24 cellular contexts compared by ENCODE assay signal in genomic region chr17:66582373-66583111, GRCh38.
A peak's percentile ranks its signal among the peaks of the same experiment; 100 is the strongest.
DNase-seq lines count a peak whose midpoint lies in the region; ATAC-seq and TF ChIP-seq lines count a peak whose summit lies in the region.
"Had no signal": no experiment of that assay in that cellular context is flagged by ENCODE, and none has a peak within 500 bp of the region (broad histone marks: within the 10 kb centered on the region; RNA-seq: fewer than 3 reads in every experiment).

No MANE protein-coding gene starts in this region.

- DNase-seq in CD4-positive, alpha-beta T cell = no peak
- no peak for DNase-seq in choroid plexus epithelial cell (ENCODE audit: low read depth)
- no peak for DNase-seq in adrenal gland
- DNase-seq: activated B cell treated with CpG ODN at 0.5 μM for 24 hours; activated CD4-positive, alpha-beta T cell treated with anti-CD3 and anti-CD28 coated beads, Interleukin-2, amount 50 U/mL, for 4 hours; activated CD8-positive, alpha-beta memory T cell treated with anti-CD3 and anti-CD28 coated beads, Interleukin-2, amount 50 U/mL, for 48 hours; activated effector memory CD4-positive, alpha-beta T cell treated with anti-CD3 and anti-CD28 coated beads, Interleukin-2, amount 50 U/mL, for 16 hours; activated naive CD8-positive, alpha-beta T cell treated with anti-CD3 and anti-CD28 coated beads, Interleukin-2, amount 50 U/mL, for 24 hours; DMS79 treated with DMSO at 0.1 percent for 48 hours; effector CD8-positive, alpha-beta T cell; foreskin keratinocyte; KBM-7; MG63; NCI-H1417 treated with DMSO at 0.1 percent for 48 hours; NCI-H446; nephron progenitor cell; trophoblast cell had no signal

- POLR2A ChIA-PET in CD4-positive, alpha-beta T cell (lab: Charles Lee) = no interaction called here
- POLR2A ChIA-PET in HEK293 (lab: Yijun Ruan, JAX) = no interaction called here

- no peaks in the 10 kb centered on the region for H3K9me3 ChIP-seq in CD4-positive, alpha-beta T cell (ENCODE audit: control insufficient read depth, low read length)
- H3K9me3 ChIP-seq in HEK293 (ENCODE audit: control insufficient read depth, insufficient read depth, low read depth, low read length) (no peaks in the 10 kb centered on the region; the same call in 1 of the 2 replicates), adrenal gland (replicated peaks in 1 of 3) (no peaks in the 10 kb centered on the region)
- H3K9me3 ChIP-seq: MG63 had no signal

- TF ChIP-seq CTCF in CD4-positive, alpha-beta T cell (IDR thresholded peaks at IDR 0.05) = no peak
- TF ChIP-seq CTCF in HEK293 (tag by site-specific recombination; IDR thresholded peaks at IDR 0.05) (no peak), choroid plexus epithelial cell (conservative IDR thresholded peaks at IDR 0.05; ENCODE audit: low read depth, low read length) (peak; percentile 21), nephron (IDR thresholded peaks at IDR 0.05; ENCODE audit: unreplicated experiment in 3 of 3) (no peak), adrenal gland (IDR thresholded peaks at IDR 0.05) (no peak)

- H3K27me3 ChIP-seq in CD4-positive, alpha-beta T cell (ENCODE audit: control insufficient read depth, insufficient read depth, low read length) = no peaks in the 10 kb centered on the region
- H3K27me3 ChIP-seq in adrenal gland = no peaks in the 10 kb centered on the region
- H3K27me3 ChIP-seq: foreskin keratinocyte, MG63 had no signal

- H3K4me3 ChIP-seq in HEK293 (ENCODE audit: low read depth, low read length) (no peak overlapping the region), choroid plexus epithelial cell (ENCODE audit: low read depth, low read length) (no peak overlapping the region), adrenal gland (no peak overlapping the region)
- H3K4me3 ChIP-seq: MG63 had no signal

- peak overlapping the region; percentile 10 for H3K27ac Mint-ChIP-seq in CD4-positive, alpha-beta T cell
- H3K27ac Mint-ChIP-seq in nephron = peak overlapping the region; percentile 78 to 95 (median 90)
- H3K27ac Mint-ChIP-seq: activated B cell treated with CpG ODN at 0.5 μM for 24 hours; activated naive CD8-positive, alpha-beta T cell treated with anti-CD3 and anti-CD28 coated beads, Interleukin-2, amount 50 U/mL, for 24 hours; nephron progenitor cell had no signal

- intact Hi-C loops in CD4-positive, alpha-beta T cell (cut with DNase I, micrococcal nuclease) = no loop called here
- intact Hi-C loops in adrenal gland (cut with DNase I) = no loop called here

- WGBS in adrenal gland, 4 donors = 96 to 98% (median 97%) methylated on average over 4 to 5 of the region's 5 CpGs

- no peaks in the 10 kb centered on the region for H3K27me3 Mint-ChIP-seq in CD4-positive, alpha-beta T cell
- H3K27me3 Mint-ChIP-seq in nephron (ENCODE audit: low read depth) = peaks cover 4% of the 10 kb centered on the region
- H3K27me3 Mint-ChIP-seq: activated B cell treated with CpG ODN at 0.5 μM for 24 hours; activated naive CD8-positive, alpha-beta T cell treated with anti-CD3 and anti-CD28 coated beads, Interleukin-2, amount 50 U/mL, for 24 hours had no signal

- H3K36me3 Mint-ChIP-seq in CD4-positive, alpha-beta T cell (ENCODE audit: low read depth) = peaks cover 45% of the 10 kb centered on the region
- peaks cover 4% of the 10 kb centered on the region for H3K36me3 Mint-ChIP-seq in nephron (ENCODE audit: low read depth)

- H3K36me3 ChIP-seq in HEK293 (ENCODE audit: control insufficient read depth in 2 of 2, insufficient read depth in 1 of 2, low read length in 2 of 2) (no peaks in the 10 kb centered on the region), adrenal gland (replicated peaks in 1 of 2) (no peaks in the 10 kb centered on the region)
- H3K36me3 ChIP-seq: MG63 had no signal

- no peak for ATAC-seq in CD4-positive, alpha-beta T cell (ENCODE audit: poor library complexity)
- ATAC-seq in GM18907 (IDR thresholded peaks at IDR 0.05; ENCODE audit: unreplicated experiment) (no peak), GM21390 (IDR thresholded peaks at IDR 0.05; ENCODE audit: unreplicated experiment) (no peak), GM21825 (IDR thresholded peaks at IDR 0.05; ENCODE audit: unreplicated experiment) (no peak)
- ATAC-seq: activated naive CD8-positive, alpha-beta T cell treated with anti-CD3 and anti-CD28 coated beads, Interleukin-2, amount 50 U/mL, for 24 hours; esophagus mucosa; foreskin keratinocyte; left lobe of liver had no signal

- H3K9me3 Mint-ChIP-seq in CD4-positive, alpha-beta T cell = no peaks in the 10 kb centered on the region
- H3K9me3 Mint-ChIP-seq in nephron = peaks cover 3% of the 10 kb centered on the region
- H3K9me3 Mint-ChIP-seq: activated naive CD8-positive, alpha-beta T cell treated with anti-CD3 and anti-CD28 coated beads, Interleukin-2, amount 50 U/mL, for 24 hours had no signal

- H3K4me1 Mint-ChIP-seq in CD4-positive, alpha-beta T cell (ENCODE audit: low read depth) = peaks cover 68% of the 10 kb centered on the region
- peaks cover 52% of the 10 kb centered on the region for H3K4me1 Mint-ChIP-seq in nephron
- H3K4me1 Mint-ChIP-seq: activated B cell treated with CpG ODN at 0.5 μM for 24 hours had no signal

- CTCF ChIA-PET in CD4-positive, alpha-beta T cell (lab: Charles Lee) = no interaction called here
- CTCF ChIA-PET in HEK293 (lab: Yijun Ruan, JAX) = no interaction called here

- no peak overlapping the region for H3K27ac ChIP-seq in CD4-positive, alpha-beta T cell (ENCODE audit: low read depth, low read length)
- H3K27ac ChIP-seq in HEK293 (ENCODE audit: extremely low read depth, low read depth, low read length) (no peak overlapping the region), adrenal gland (no peak overlapping the region)
- H3K27ac ChIP-seq: foreskin keratinocyte had no signal

- no peak overlapping the region for H3K4me3 Mint-ChIP-seq in CD4-positive, alpha-beta T cell
- no peak overlapping the region for H3K4me3 Mint-ChIP-seq in nephron
- H3K4me3 Mint-ChIP-seq: activated B cell treated with CpG ODN at 0.5 μM for 24 hours; activated naive CD8-positive, alpha-beta T cell treated with anti-CD3 and anti-CD28 coated beads, Interleukin-2, amount 50 U/mL, for 24 hours; nephron progenitor cell had no signal

- TF ChIP-seq POLR2A in adrenal gland (IDR thresholded peaks at IDR 0.05) = no peak

- H3K4me1 ChIP-seq in HEK293 (ENCODE audit: control insufficient read depth, insufficient read depth, low read length) (peaks cover 10% of the 10 kb centered on the region), adrenal gland (replicated peaks in 1 of 2) (peaks cover 0 to 26% of the 10 kb centered on the region in 2 donors)
- H3K4me1 ChIP-seq: foreskin keratinocyte had no signal

TF ChIP-seq in HEK293, 187 proteins besides CTCF, POLR2A, EP300 and RAD21:
- TF ChIP-seq KLF8 (tag by site-specific recombination; IDR thresholded peaks at IDR 0.05) (no peak), ZNF280D (tag by site-specific recombination; IDR thresholded peaks at IDR 0.05) (no peak), SETDB1 (IDR thresholded peaks at IDR 0.05; ENCODE audit: insufficient read length, low read length) (peak; percentile 32), TCF7L2 (IDR thresholded peaks at IDR 0.05; ENCODE audit: borderline replicate concordance, low read depth, low read length) (no peak), ZNF155 (tag by site-specific recombination; IDR thresholded peaks at IDR 0.05) (no peak), ZFP69B (tag by site-specific recombination; IDR thresholded peaks at IDR 0.05) (no peak), ZNF510 (tag by site-specific recombination; IDR thresholded peaks at IDR 0.05; ENCODE audit: insufficient replicate concordance) (no peak)
TF ChIP-seq in HEK293: peak in this region for 1.
